Comparison of ENCODE assay signal across 8 cellular contexts in the genomic region with DNA sequence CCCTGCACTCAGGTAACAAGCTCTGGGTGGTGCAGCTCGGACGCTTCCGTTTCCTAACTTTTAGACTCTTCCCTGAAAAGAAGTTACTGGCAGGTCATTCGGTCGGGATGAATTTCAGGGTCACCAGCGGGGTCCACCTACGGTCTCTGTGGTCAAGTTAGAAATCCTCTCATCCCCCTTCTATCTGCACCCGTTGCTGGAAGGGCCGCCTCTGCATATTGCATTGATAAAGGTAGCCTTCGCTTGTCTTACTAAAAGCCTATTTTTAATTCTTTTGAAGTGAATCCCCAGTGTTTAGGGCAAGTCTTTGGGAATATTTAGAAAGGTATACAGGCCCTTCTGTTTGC. TPM values are rescaled to one million over a fixed set of nuclear protein-coding genes. Genes with fewer than 3 reads are reported as not detected.
DNase-seq lines count a peak whose midpoint lies in the region; ATAC-seq and TF ChIP-seq lines count a peak whose summit lies in the region.

No MANE protein-coding gene starts in this region.

- H3K9me3 Mint-ChIP-seq in Calu3 (ENCODE audit: low read depth, unreplicated experiment) (no peaks in the 10 kb centered on the region), neural crest cell (no peaks in the 10 kb centered on the region)

- H3K4me3 ChIP-seq in MG63 (peak overlapping the region; percentile 58), duodenal mucosa (ENCODE audit: low read depth in 1 of 2, low read length in 2 of 2) (peak overlapping the region; percentile 75 to 80)

- peaks cover 9% of the 10 kb centered on the region; the same call in 1 of the 2 replicates for H3K36me3 ChIP-seq in MG63
- peaks cover 8 to 17% of the 10 kb centered on the region in 2 donors for H3K36me3 ChIP-seq in duodenal mucosa (ENCODE audit: control insufficient read depth in 1 of 2, insufficient read depth in 2 of 2, low read length in 2 of 2)

- intact Hi-C loops in Calu3 (cut with micrococcal nuclease; ENCODE audit: unreplicated experiment) = no loop called here

- no peaks in the 10 kb centered on the region for H3K27me3 Mint-ChIP-seq in Calu3 (ENCODE audit: unreplicated experiment)
- H3K27me3 Mint-ChIP-seq in neural crest cell (ENCODE audit: low read depth) = no peaks in the 10 kb centered on the region

- TF ChIP-seq CTCF in Calu3 (IDR thresholded peaks at IDR 0.05; ENCODE audit: unreplicated experiment) = no peak
- no peak for TF ChIP-seq CTCF in neural crest cell (conservative IDR thresholded peaks at IDR 0.05)

- H3K36me3 Mint-ChIP-seq in Calu3 (ENCODE audit: insufficient read depth, unreplicated experiment) = peaks cover 22% of the 10 kb centered on the region
- peaks cover 2% of the 10 kb centered on the region for H3K36me3 Mint-ChIP-seq in neural crest cell (ENCODE audit: low read depth)

- no peaks in the 10 kb centered on the region for H3K9me3 ChIP-seq in MG63
- no peaks in the 10 kb centered on the region for H3K9me3 ChIP-seq in duodenal mucosa (ENCODE audit: control insufficient read depth in 1 of 2, low read length in 2 of 2)

- DNase-seq in Calu3 = no peak
- DNase-seq in MG63 = no peak
- DNase-seq in neural crest cell (ENCODE audit: low read depth, low spot score) = no peak
- DNase-seq in NK-92 (lab: John Stamatoyannopoulos, UW; ENCODE audit: unreplicated experiment) = no peak
- DNase-seq in RPMI8226 = no peak
- no peak for DNase-seq in foreskin melanocyte

- peaks cover 14 to 16% of the 10 kb centered on the region in 2 donors for H3K4me1 ChIP-seq in duodenal mucosa (ENCODE audit: control insufficient read depth in 1 of 2, insufficient read depth in 2 of 2, low read length in 2 of 2)

- CTCF ChIA-PET in Calu3 (lab: Charles Lee) = interaction anchor here (1.2 kb wide), 1 partner anchor 9 kb away, joined by 3 read pairs; no protein-coding TSS in a partner anchor

- H3K27me3 ChIP-seq in MG63 (no peaks in the 10 kb centered on the region), duodenal mucosa (ENCODE audit: control insufficient read depth in 1 of 2, insufficient read depth in 2 of 2, low read length in 2 of 2) (no peaks in the 10 kb centered on the region)

- H3K4me1 Mint-ChIP-seq in Calu3 (ENCODE audit: low read depth, unreplicated experiment) (peaks cover 11% of the 10 kb centered on the region), neural crest cell (peaks cover 36% of the 10 kb centered on the region)

- peak overlapping the region; percentile 50 to 63 for H3K9ac ChIP-seq in duodenal mucosa (ENCODE audit: low read depth in 1 of 2, low read length in 2 of 2)

- H3K4me3 Mint-ChIP-seq in Calu3 (ENCODE audit: low read depth, unreplicated experiment) (peak overlapping the region; percentile 81), neural crest cell (peak overlapping the region; percentile 97)

- peak overlapping the region; percentile 69 for H3K27ac ChIP-seq in duodenal mucosa (ENCODE audit: low read depth, low read length)

- peak overlapping the region; percentile 58 for H3K27ac Mint-ChIP-seq in Calu3 (ENCODE audit: unreplicated experiment)
- peak overlapping the region; percentile 90 for H3K27ac Mint-ChIP-seq in neural crest cell (ENCODE audit: unreplicated experiment)

- BruUV-seq in Calu3 (replicated peaks; lab: Mats Ljungman, UMichigan) = no TSS peak

- no peak for ATAC-seq in HG03378 (IDR thresholded peaks at IDR 0.05; ENCODE audit: unreplicated experiment)

RNA-seq across cellular contexts. Expression of a gene that starts 0.7 kb away (rescaled TPM):
- total RNA-seq in Calu3 (2022) (21.6 and 25.4 TPM in 2 replicates), neural crest cell (37.0 and 37.7 TPM in 2 replicates)
- 37.4 and 40.1 TPM in 2 replicates for total RNA-seq in MG63 (2014; rRNA removed; shearing (Covaris generic); ENCODE audit: low replicate concordance)

RNA-seq across cellular contexts. Expression of a gene that starts 47.3 kb away (rescaled TPM):
- total RNA-seq in Calu3 (2022) (2.0 and 2.6 TPM in 2 replicates), neural crest cell (not detected in 2 replicates)
- total RNA-seq in MG63 (2014; rRNA removed; shearing (Covaris generic); ENCODE audit: low replicate concordance) = not detected in 2 replicates

RNA-seq across cellular contexts. Expression of a gene that starts 56.1 kb away (rescaled TPM):
- 18.4 and 20.6 TPM in 2 replicates for total RNA-seq in Calu3 (2022)
- total RNA-seq in MG63 (2014; rRNA removed; shearing (Covaris generic); ENCODE audit: low replicate concordance) = 11.1 and 15.9 TPM in 2 replicates
- total RNA-seq in neural crest cell = 36.2 and 39.8 TPM in 2 replicates

RNA-seq across cellular contexts. Expression of a gene that starts 56.2 kb away (rescaled TPM):
- total RNA-seq in Calu3 (2022) (14.2 and 15.5 TPM in 2 replicates), neural crest cell (23.1 and 24.4 TPM in 2 replicates)
- total RNA-seq in MG63 (2014; rRNA removed; shearing (Covaris generic); ENCODE audit: low replicate concordance) = 14.6 and 16.3 TPM in 2 replicates
